Comparison of ENCODE assay signal across 8 cellular contexts in genomic region chr6:75210885-75211739, GRCh38. TPM values are rescaled to one million over a fixed set of nuclear protein-coding genes. Genes with fewer than 3 reads are reported as not detected.
DNase-seq lines count a peak whose midpoint lies in the region; TF ChIP-seq lines count a peak whose summit lies in the region.

No MANE protein-coding gene starts in this region.

- DNase-seq in DMS 273 (lab: John Stamatoyannopoulos, UW; ENCODE audit: unreplicated experiment) (peak; percentile 84), DMS 273 treated with DMSO at 0.1 percent for 48 hours (lab: John Stamatoyannopoulos, UW) (no peak), RPMI8226 (peak; percentile 80), MCF 10A (ENCODE audit: unreplicated experiment) (peak; percentile 80), tibial nerve (ENCODE audit: low spot score in 2 of 2) (peak in 1 of 2 donors; percentile 92)
- no peak for DNase-seq in activated T-helper 1 cell treated with anti-CD3 and anti-CD28 coated beads, Interleukin-12 subunit alpha, Interleukin-12 subunit beta, Interleukin-2, Interleukin-4 antibody, amounts not matched to agents 30 ng/mL and 10 ng/mL and 1 ng/mL, durations not matched to agents 14 hours and 24 hours and 36 hours (ENCODE audit: low spot score)

- H3K36me3 Mint-ChIP-seq in MCF 10A (ENCODE audit: insufficient read depth, unreplicated experiment), result no peaks in the 10 kb centered on the region
- peaks cover 2% of the 10 kb centered on the region for H3K36me3 Mint-ChIP-seq in activated T-helper 1 cell treated with anti-CD3 and anti-CD28 coated beads, Interleukin-12 subunit alpha, Interleukin-12 subunit beta, Interleukin-2, Interleukin-4 antibody, amounts not matched to agents 30 ng/mL and 10 ng/mL and 1 ng/mL, durations not matched to agents 14 hours and 24 hours and 36 hours (ENCODE audit: low read depth)

- no TSS peak for BruUV-seq in MCF 10A (replicated peaks; lab: Mats Ljungman, UMichigan)

- H3K4me1 ChIP-seq in liver (ENCODE audit: control insufficient read depth in 4 of 4, insufficient read depth in 4 of 4, low read length in 3 of 4) (peaks cover 9 to 33% (median 22%) of the 10 kb centered on the region in 4 donors), tibial nerve (peaks cover 0 to 48% (median 12%) of the 10 kb centered on the region in 4 donors)

- no peak for TF ChIP-seq POLR2A in tibial nerve (IDR thresholded peaks at IDR 0.05)

- H3K27me3 ChIP-seq in liver (ENCODE audit: control insufficient read depth in 4 of 4, insufficient read depth in 4 of 4, low read length in 3 of 4) (peaks cover 0 to 9% (median 4%) of the 10 kb centered on the region in 4 donors), tibial nerve (no peaks in the 10 kb centered on the region)

- WGBS in liver, result 24% methylated on average over 10 of the region's 10 CpGs
- 29 to 31% methylated on average over 10 of the region's 10 CpGs for WGBS in tibial nerve, 2 donors

- H3K27ac Mint-ChIP-seq in MCF 10A (ENCODE audit: low read depth, unreplicated experiment), result peak overlapping the region; percentile 74
- H3K27ac Mint-ChIP-seq in activated T-helper 1 cell treated with anti-CD3 and anti-CD28 coated beads, Interleukin-12 subunit alpha, Interleukin-12 subunit beta, Interleukin-2, Interleukin-4 antibody, amounts not matched to agents 30 ng/mL and 10 ng/mL and 1 ng/mL, durations not matched to agents 14 hours and 24 hours and 36 hours, result no peak overlapping the region

- no peaks in the 10 kb centered on the region for H3K9me3 ChIP-seq in liver (ENCODE audit: control insufficient read depth in 4 of 4, low read length in 3 of 4)
- H3K9me3 ChIP-seq in tibial nerve, result no peaks in the 10 kb centered on the region

- H3K4me1 Mint-ChIP-seq in MCF 10A (ENCODE audit: insufficient read depth, unreplicated experiment), result peaks cover 17% of the 10 kb centered on the region
- peaks cover 40% of the 10 kb centered on the region for H3K4me1 Mint-ChIP-seq in activated T-helper 1 cell treated with anti-CD3 and anti-CD28 coated beads, Interleukin-12 subunit alpha, Interleukin-12 subunit beta, Interleukin-2, Interleukin-4 antibody, amounts not matched to agents 30 ng/mL and 10 ng/mL and 1 ng/mL, durations not matched to agents 14 hours and 24 hours and 36 hours (ENCODE audit: low read depth)

- POLR2A ChIA-PET in MCF 10A (lab: Yijun Ruan, JAX), result interaction anchor here (0.6 to 1.3 kb wide), 4 partner anchors 29 to 867 kb away, joined by 3 to 5 read pairs (median 3); no protein-coding TSS in a partner anchor

- intact Hi-C loops in MCF 10A (cut with micrococcal nuclease), result loop anchor here (1.0 to 2.0 kb wide), 3 partner anchors 19 to 1356 kb away; no protein-coding TSS in a partner anchor
- intact Hi-C loops in activated T-helper 1 cell treated with anti-CD3 and anti-CD28 coated beads, Interleukin-12 subunit alpha, Interleukin-12 subunit beta, Interleukin-2, Interleukin-4 antibody, amounts not matched to agents 30 ng/mL and 10 ng/mL and 1 ng/mL, durations not matched to agents 14 hours and 24 hours and 36 hours (cut with micrococcal nuclease), result loop anchor here (1.0 to 5.0 kb wide), 5 partner anchors 315 to 1534 kb away; no protein-coding TSS in a partner anchor

- no peaks in the 10 kb centered on the region for H3K36me3 ChIP-seq in liver (ENCODE audit: control insufficient read depth in 4 of 4, insufficient read depth in 3 of 4, low read depth in 1 of 4, low read length in 3 of 4)
- no peaks in the 10 kb centered on the region for H3K36me3 ChIP-seq in tibial nerve

- H3K4me3 ChIP-seq in liver (ENCODE audit: low read depth in 1 of 3, low read length in 3 of 3) (no peak overlapping the region), tibial nerve (no peak overlapping the region)

- H3K27ac ChIP-seq in liver (ENCODE audit: low read depth in 1 of 2, low read length in 2 of 2) (no peak overlapping the region), tibial nerve (peak overlapping the region in 2 of 4 donors; percentile 33 to 64)

- CTCF ChIA-PET in MCF 10A (lab: Yijun Ruan, JAX), result interaction anchor here (0.6 to 11.0 kb wide), 75 partner anchors 9 to 1547 kb away, joined by 3 to 151 read pairs (median 4); no protein-coding TSS in a partner anchor

- no peak for TF ChIP-seq EP300 in tibial nerve (IDR thresholded peaks at IDR 0.05)

- no peaks in the 10 kb centered on the region for H3K9me3 Mint-ChIP-seq in MCF 10A (ENCODE audit: unreplicated experiment)
- H3K9me3 Mint-ChIP-seq in activated T-helper 1 cell treated with anti-CD3 and anti-CD28 coated beads, Interleukin-12 subunit alpha, Interleukin-12 subunit beta, Interleukin-2, Interleukin-4 antibody, amounts not matched to agents 30 ng/mL and 10 ng/mL and 1 ng/mL, durations not matched to agents 14 hours and 24 hours and 36 hours, result no peaks in the 10 kb centered on the region

- H3K9ac ChIP-seq in liver (ENCODE audit: low read depth in 1 of 2, low read length in 2 of 2), result no peak overlapping the region

- no peak overlapping the region for H3K4me3 Mint-ChIP-seq in MCF 10A (ENCODE audit: unreplicated experiment)
- H3K4me3 Mint-ChIP-seq in activated T-helper 1 cell treated with anti-CD3 and anti-CD28 coated beads, Interleukin-12 subunit alpha, Interleukin-12 subunit beta, Interleukin-2, Interleukin-4 antibody, amounts not matched to agents 30 ng/mL and 10 ng/mL and 1 ng/mL, durations not matched to agents 14 hours and 24 hours and 36 hours, result no peak overlapping the region

- TF ChIP-seq CTCF in LNCAP (IDR thresholded peaks at IDR 0.05) (peak; percentile 70), MCF 10A (IDR thresholded peaks at IDR 0.05; ENCODE audit: unreplicated experiment) (peak; percentile 67), liver (IDR thresholded peaks at IDR 0.05; ENCODE audit: low read depth, low read length, missing input control) (peak; percentile 79), tibial nerve (IDR thresholded peaks at IDR 0.05) (peak; percentile 58 to 81 (median 72))

- H3K27me3 Mint-ChIP-seq in MCF 10A (ENCODE audit: insufficient read depth, unreplicated experiment), result peaks cover 8% of the 10 kb centered on the region
- peaks cover 45% of the 10 kb centered on the region for H3K27me3 Mint-ChIP-seq in activated T-helper 1 cell treated with anti-CD3 and anti-CD28 coated beads, Interleukin-12 subunit alpha, Interleukin-12 subunit beta, Interleukin-2, Interleukin-4 antibody, amounts not matched to agents 30 ng/mL and 10 ng/mL and 1 ng/mL, durations not matched to agents 14 hours and 24 hours and 36 hours (ENCODE audit: insufficient read depth)

- TF ChIP-seq RAD21 in liver (IDR thresholded peaks at IDR 0.05), result peak; percentile 76 to 88

TF ChIP-seq in liver, 16 proteins besides CTCF, POLR2A, EP300 and RAD21 (continues in another document):
- TF ChIP-seq RXRA (IDR thresholded peaks at IDR 0.05) (no peak), REST (IDR thresholded peaks at IDR 0.05) (no peak), ZBTB33 (IDR thresholded peaks at IDR 0.05) (no peak), HNF4G (IDR thresholded peaks at IDR 0.05) (no peak)

RNA-seq across cellular contexts. Expression of gene COL12A1, which starts 5.3 kb away (rescaled TPM):
- total RNA-seq in MCF 10A (2022), result 110 and 136 TPM in 2 replicates
- total RNA-seq in liver, result 1 to 10 TPM; 2.1 to 5.1 TPM
- 1 to 10 TPM in 1 of 2 donors, under 1 TPM in 1; 0.15 to 1.5 TPM for polyA plus RNA-seq in liver
- 100 to 1,000 TPM; 208 to 539 (median 257) TPM for total RNA-seq in tibial nerve
- total RNA-seq in activated T-helper 1 cell treated with anti-CD3 and anti-CD28 coated beads, Interleukin-12 subunit alpha, Interleukin-12 subunit beta, Interleukin-2, Interleukin-4 antibody, amounts not matched to agents 30 ng/mL and 10 ng/mL and 1 ng/mL, durations not matched to agents 14 hours and 24 hours and 36 hours, result 0.03 TPM in 1 of 2 replicates, not detected in the other

RNA-seq across cellular contexts. Expression of gene COX7A2, which starts 32.5 kb away (rescaled TPM):
- total RNA-seq in MCF 10A (2022) (316 and 375 TPM in 2 replicates), liver (100 to 1,000 TPM in 1 of 2 donors, 10 to 100 TPM in 1; 69.8 to 279 TPM), tibial nerve (100 to 1,000 TPM; 178 to 529 (median 230) TPM)
- 100 to 1,000 TPM; 299 to 583 TPM for polyA plus RNA-seq in liver
- total RNA-seq in activated T-helper 1 cell treated with anti-CD3 and anti-CD28 coated beads, Interleukin-12 subunit alpha, Interleukin-12 subunit beta, Interleukin-2, Interleukin-4 antibody, amounts not matched to agents 30 ng/mL and 10 ng/mL and 1 ng/mL, durations not matched to agents 14 hours and 24 hours and 36 hours, result 495 and 497 TPM in 2 replicates

Comparison
In these comparisons a context has a peak if more than half of its experiments do, and no peak if none do; other contexts are left out.
1. DNase-seq: peak in DMS 273 (single experiment), RPMI8226 (single experiment) and MCF 10A (single experiment); none in DMS 273 treated with DMSO at 0.1 percent for 48 hours (single experiment) and activated T-helper 1 cell treated with anti-CD3 and anti-CD28 coated beads, Interleukin-12 subunit alpha, Interleukin-12 subunit beta, Interleukin-2, Interleukin-4 antibody, amounts not matched to agents 30 ng/mL and 10 ng/mL and 1 ng/mL, durations not matched to agents 14 hours and 24 hours and 36 hours (single experiment).
2. RNA of gene COL12A1, which starts 5.3 kb away (total RNA-seq): 208 to 539 TPM in tibial nerve and 110 to 136 TPM in MCF 10A; 2.1 to 5.1 TPM in liver and 0.03 TPM in activated T-helper 1 cell treated with anti-CD3 and anti-CD28 coated beads, Interleukin-12 subunit alpha, Interleukin-12 subunit beta, Interleukin-2, Interleukin-4 antibody, amounts not matched to agents 30 ng/mL and 10 ng/mL and 1 ng/mL, durations not matched to agents 14 hours and 24 hours and 36 hours; every median in the first group is over 10 times any median in the second.
3. Peak in every context shown above with its lines, with median percentiles within 50 percentile points of each other: CTCF ChIP-seq.